ENCODE assay signal across 1 cellular context in the genomic region with DNA sequence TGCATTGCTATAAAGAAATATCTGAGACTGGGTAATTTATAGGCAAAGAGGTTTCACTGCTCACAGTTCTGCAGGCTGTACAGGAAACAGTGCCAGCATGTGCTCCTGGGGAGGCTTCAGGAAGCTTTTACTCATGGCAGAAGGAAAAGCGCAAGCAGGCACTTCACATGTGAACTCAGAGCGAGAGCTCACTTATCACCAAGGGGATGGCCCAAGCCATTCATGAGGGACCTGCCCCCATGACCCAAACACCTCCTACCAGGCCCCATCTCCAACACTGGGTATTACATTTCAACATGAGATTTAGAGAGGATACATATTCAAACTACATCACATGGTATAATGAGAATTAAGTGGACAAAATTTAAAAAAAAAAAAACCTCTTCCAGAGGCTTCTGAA.
TF ChIP-seq lines count a peak whose summit lies in the region.

No MANE protein-coding gene starts in this region.

TF ChIP-seq in H1, 55 proteins besides CTCF, POLR2A, EP300 and RAD21:
- TF ChIP-seq SP4 (IDR thresholded peaks at IDR 0.05; ENCODE audit: low read length) (no peak), YY1 (IDR thresholded peaks at IDR 0.05; ENCODE audit: low read depth, low read length) (no peak), POLR2AphosphoS5 (IDR thresholded peaks at IDR 0.05; ENCODE audit: low read depth, low read length) (no peak), MAX (IDR thresholded peaks at IDR 0.05) (no peak), CHD2 (IDR thresholded peaks at IDR 0.05; ENCODE audit: low read length) (no peak), RXRA (IDR thresholded peaks at IDR 0.05; ENCODE audit: insufficient read depth, low read depth, low read length) (no peak), KDM1A (IDR thresholded peaks at IDR 0.05; ENCODE audit: borderline replicate concordance, low read length) (no peak), E2F6 (IDR thresholded peaks at IDR 0.05) (no peak), SRF (IDR thresholded peaks at IDR 0.05; ENCODE audit: low read depth, low read length) (no peak), TEAD4 (IDR thresholded peaks at IDR 0.05; ENCODE audit: low read depth, low read length) (no peak), CTBP2 (IDR thresholded peaks at IDR 0.05; ENCODE audit: borderline replicate concordance, insufficient read depth, insufficient read length, low read length) (no peak), USF2 (IDR thresholded peaks at IDR 0.05; ENCODE audit: low read length) (no peak), CREB1 (IDR thresholded peaks at IDR 0.05) (no peak), FOSL1 (IDR thresholded peaks at IDR 0.05; ENCODE audit: insufficient read depth, low read depth, low read length) (no peak), CBX5 (IDR thresholded peaks at IDR 0.05; ENCODE audit: low read depth, low read length) (no peak)
TF ChIP-seq in H1: peak in this region for 0.
